ENCODE assay signal across 12 cellular contexts in genomic region chr2:97719362-97720155, GRCh38. TPM values are rescaled to one million over a fixed set of nuclear protein-coding genes. Genes with fewer than 3 reads are reported as not detected.
DNase-seq lines count a peak whose midpoint lies in the region; ATAC-seq and TF ChIP-seq lines count a peak whose summit lies in the region.
"Had no signal": no experiment of that assay in that cellular context is flagged by ENCODE, and none has a peak within 500 bp of the region (broad histone marks: within the 10 kb centered on the region; RNA-seq: fewer than 3 reads in every experiment).

No MANE protein-coding gene starts in this region.

- peaks cover 0 to 39% (median 10%) of the 10 kb centered on the region in 11 experiments; a peak in 16 of 22 replicates for H3K36me3 ChIP-seq in BLaER1 treated with 17β-estradiol and CSF1 and Interleukin-3, amounts not matched to agents 10 nM and 100 nM
- H3K36me3 ChIP-seq in DOHH2 (ENCODE audit: control insufficient read depth, low read length), result no peaks in the 10 kb centered on the region

- H3K27ac ChIP-seq in BLaER1 treated with 17β-estradiol and CSF1 and Interleukin-3, amounts not matched to agents 10 nM and 100 nM, result peak overlapping the region in 8 of 11 experiments; percentile 77 to 99 (median 95); a peak in 18 of 22 replicates
- no peak overlapping the region for H3K27ac ChIP-seq in DOHH2 (ENCODE audit: low read depth, low read length)
- H3K27ac ChIP-seq: KMS-11 had no signal

- POLR2A ChIA-PET in naive thymus-derived CD8-positive, alpha-beta T cell (lab: Charles Lee), result interaction anchor here (0.6 to 12.8 kb wide), 5 partner anchors 10 to 753 kb away, joined by 4 to 159 read pairs (median 5); partner anchors contain the start of gene COX5B

- H3K27ac Mint-ChIP-seq in activated naive CD4-positive, alpha-beta T cell treated with anti-CD3 and anti-CD28 coated beads, Interleukin-2, amount 50 U/mL, for 72 hours, result peak overlapping the region; percentile 87 to 98
- H3K27ac Mint-ChIP-seq in naive thymus-derived CD8-positive, alpha-beta T cell, result peak overlapping the region; percentile 93 to 100 (median 99)

- H3K36me3 Mint-ChIP-seq in activated naive CD4-positive, alpha-beta T cell treated with anti-CD3 and anti-CD28 coated beads, Interleukin-2, amount 50 U/mL, for 72 hours, result peaks cover 27 to 74% of the 10 kb centered on the region in 2 donors
- H3K36me3 Mint-ChIP-seq in naive thymus-derived CD8-positive, alpha-beta T cell, result peaks cover 5 to 82% (median 39%) of the 10 kb centered on the region in 3 donors

- DNase-seq in activated naive CD4-positive, alpha-beta T cell treated with anti-CD3 and anti-CD28 coated beads, Interleukin-2, amount 50 U/mL, for 72 hours (ENCODE audit: low spot score in 2 of 2), result no peak
- DNase-seq in naive thymus-derived CD8-positive, alpha-beta T cell, result peak in 1 of 10 donors; percentile 55
- DNase-seq in midbrain (lab: John Stamatoyannopoulos, UW) (no peak), GF-D8 (lab: John Stamatoyannopoulos, UW) (no peak), SHP77 (lab: John Stamatoyannopoulos, UW) (no peak)
- DNase-seq: C1 segment of cervical spinal cord, islet precursor cell, NCI-H1436 treated with DMSO at 0.1 percent for 48 hours, NCI-H510A treated with DMSO at 0.1 percent for 48 hours had no signal

- H3K4me1 Mint-ChIP-seq in naive thymus-derived CD8-positive, alpha-beta T cell, result peaks cover 58 to 86% (median 84%) of the 10 kb centered on the region in 4 donors

- no peaks in the 10 kb centered on the region for H4K20me1 ChIP-seq in BLaER1 treated with 17β-estradiol and CSF1 and Interleukin-3, amounts not matched to agents 10 nM and 100 nM
- no peaks in the 10 kb centered on the region for H4K20me1 ChIP-seq in DOHH2 (ENCODE audit: control insufficient read depth, insufficient read depth, low read depth, low read length)

- no peaks in the 10 kb centered on the region for H3F3A ChIP-seq in DOHH2 (ENCODE audit: control insufficient read depth, insufficient read depth)

- peak overlapping the region; percentile 80 to 98 (median 92) for H3K4me2 ChIP-seq in BLaER1 treated with 17β-estradiol and CSF1 and Interleukin-3, amounts not matched to agents 10 nM and 100 nM
- peak overlapping the region; percentile 72 for H3K4me2 ChIP-seq in DOHH2 (ENCODE audit: low read length)
- H3K4me2 ChIP-seq: KMS-11 had no signal

- ATAC-seq in activated naive CD4-positive, alpha-beta T cell treated with anti-CD3 and anti-CD28 coated beads, Interleukin-2, amount 50 U/mL, for 72 hours, result no peak
- ATAC-seq in naive thymus-derived CD8-positive, alpha-beta T cell, result peak in 1 of 2 donors; percentile 2

- H3K9me3 ChIP-seq in BLaER1 treated with 17β-estradiol and CSF1 and Interleukin-3, amounts not matched to agents 10 nM and 100 nM (replicated peaks in 1 of 11), result peaks cover 0 to 15% (median 0%) of the 10 kb centered on the region in 11 experiments; a peak in 3 of 22 replicates
- H3K9me3 ChIP-seq in DOHH2 (ENCODE audit: control insufficient read depth, insufficient read depth, low read length), result no peaks in the 10 kb centered on the region

- no peaks in the 10 kb centered on the region for H3K9me3 Mint-ChIP-seq in activated naive CD4-positive, alpha-beta T cell treated with anti-CD3 and anti-CD28 coated beads, Interleukin-2, amount 50 U/mL, for 72 hours
- H3K9me3 Mint-ChIP-seq in naive thymus-derived CD8-positive, alpha-beta T cell, result no peaks in the 10 kb centered on the region

- H3K9ac ChIP-seq in BLaER1 treated with 17β-estradiol and CSF1 and Interleukin-3, amounts not matched to agents 10 nM and 100 nM, result peak overlapping the region in 9 of 11 experiments; percentile 6 to 95 (median 89); a peak in 18 of 22 replicates
- H3K9ac ChIP-seq: KMS-11 had no signal

- peaks cover 25 to 100% (median 96%) of the 10 kb centered on the region in 10 experiments for H3K4me1 ChIP-seq in BLaER1 treated with 17β-estradiol and CSF1 and Interleukin-3, amounts not matched to agents 10 nM and 100 nM
- peaks cover 15% of the 10 kb centered on the region for H3K4me1 ChIP-seq in DOHH2 (ENCODE audit: control insufficient read depth, low read length)

- H3K27me3 Mint-ChIP-seq in naive thymus-derived CD8-positive, alpha-beta T cell, result no peaks in the 10 kb centered on the region

- no peaks in the 10 kb centered on the region for H3K27me3 ChIP-seq in BLaER1 treated with 17β-estradiol and CSF1 and Interleukin-3, amounts not matched to agents 10 nM and 100 nM
- H3K27me3 ChIP-seq in DOHH2 (ENCODE audit: control insufficient read depth, low read length), result no peaks in the 10 kb centered on the region

- H3K4me3 Mint-ChIP-seq in naive thymus-derived CD8-positive, alpha-beta T cell, result peak overlapping the region; percentile 88 to 99 (median 94)

- peak overlapping the region in 7 of 10 experiments; percentile 30 to 51 (median 40); a peak in 12 of 20 replicates for H3K4me3 ChIP-seq in BLaER1 treated with 17β-estradiol and CSF1 and Interleukin-3, amounts not matched to agents 10 nM and 100 nM
- peak overlapping the region; percentile 50 for H3K4me3 ChIP-seq in DOHH2 (ENCODE audit: low read length)

- TF ChIP-seq CTCF in DOHH2 (IDR thresholded peaks at IDR 0.05; ENCODE audit: low read depth, low read length, poor library complexity, severe bottlenecking), result no peak

- H3K9me2 ChIP-seq in DOHH2 (replicated peaks; ENCODE audit: control insufficient read depth, low read length), result no peaks in the 10 kb centered on the region

- H3K79me2 ChIP-seq in DOHH2 (ENCODE audit: control insufficient read depth, low read length), result no peaks in the 10 kb centered on the region

RNA-seq across cellular contexts. Expression of gene ZAP70, which starts 6.2 kb away (rescaled TPM):
- 100 to 1,000 TPM; 164 to 235 TPM for total RNA-seq in activated naive CD4-positive, alpha-beta T cell treated with anti-CD3 and anti-CD28 coated beads, Interleukin-2, amount 50 U/mL, for 72 hours
- 100 to 1,000 TPM; 490 to 503 TPM for total RNA-seq in naive thymus-derived CD8-positive, alpha-beta T cell
- 100 to 1,000 TPM; 131 to 168 (median 149) TPM for polyA plus RNA-seq in naive thymus-derived CD8-positive, alpha-beta T cell

RNA-seq across cellular contexts. Expression of gene C2orf92, which starts 50.0 kb away (rescaled TPM):
- total RNA-seq in activated naive CD4-positive, alpha-beta T cell treated with anti-CD3 and anti-CD28 coated beads, Interleukin-2, amount 50 U/mL, for 72 hours, result 10 to 100 TPM in 1 of 2 donors, 1 to 10 TPM in 1; 6.5 to 17.5 TPM
- 10 to 100 TPM; 18.2 to 21.2 TPM for total RNA-seq in naive thymus-derived CD8-positive, alpha-beta T cell
- polyA plus RNA-seq in naive thymus-derived CD8-positive, alpha-beta T cell, result 1 to 10 TPM in 1 of 3 donors, under 1 TPM in 2; 0.35 to 1.5 (median 0.68) TPM

RNA-seq across cellular contexts. Expression of gene ACTR1B, which starts 55.7 kb away (rescaled TPM):
- total RNA-seq in activated naive CD4-positive, alpha-beta T cell treated with anti-CD3 and anti-CD28 coated beads, Interleukin-2, amount 50 U/mL, for 72 hours, result 100 to 1,000 TPM in 1 of 2 donors, 10 to 100 TPM in 1; 77.0 to 124 TPM
- 10 to 100 TPM; 94.0 to 97.8 TPM for total RNA-seq in naive thymus-derived CD8-positive, alpha-beta T cell
- 10 to 100 TPM; 11.7 to 17.9 (median 13.0) TPM for polyA plus RNA-seq in naive thymus-derived CD8-positive, alpha-beta T cell
